12 cellular contexts compared by ENCODE assay signal in genomic region chr21:44076316-44076715, GRCh38.
"Had no signal": no experiment of that assay in that cellular context is flagged by ENCODE, and none has a peak within 500 bp of the region (broad histone marks: within the 10 kb centered on the region; RNA-seq: fewer than 3 reads in every experiment).

No MANE protein-coding gene starts in this region.

- H3K4me3 Mint-ChIP-seq: activated B cell treated with CpG ODN at 0.5 μM for 24 hours had no signal

- H3K27me3 Mint-ChIP-seq: activated B cell treated with CpG ODN at 0.5 μM for 24 hours had no signal

- ATAC-seq: left colon, SK-N-SH treated with all-trans-retinoic acid at 6 μM for 48 hours, upper lobe of right lung had no signal

- H3K4me3 ChIP-seq: breast epithelium, esophagus muscularis mucosa, lung, skin epidermis, suprapubic skin, upper lobe of right lung had no signal

- DNase-seq: activated B cell treated with CpG ODN at 0.5 μM for 24 hours, aorta, left colon, midbrain, T-helper 2 cell, upper lobe of right lung had no signal

- H3K27ac Mint-ChIP-seq: activated B cell treated with CpG ODN at 0.5 μM for 24 hours had no signal

- H3K9me3 ChIP-seq: breast epithelium, esophagus muscularis mucosa, suprapubic skin, upper lobe of right lung had no signal

- H3K27me3 ChIP-seq: breast epithelium, esophagus muscularis mucosa, suprapubic skin, upper lobe of right lung had no signal

- H3K4me1 ChIP-seq: breast epithelium, esophagus muscularis mucosa, suprapubic skin, upper lobe of right lung had no signal

- H3K9me3 Mint-ChIP-seq: activated B cell treated with CpG ODN at 0.5 μM for 24 hours had no signal
